Comparison of ENCODE assay signal across 8 cellular contexts in the genomic region with DNA sequence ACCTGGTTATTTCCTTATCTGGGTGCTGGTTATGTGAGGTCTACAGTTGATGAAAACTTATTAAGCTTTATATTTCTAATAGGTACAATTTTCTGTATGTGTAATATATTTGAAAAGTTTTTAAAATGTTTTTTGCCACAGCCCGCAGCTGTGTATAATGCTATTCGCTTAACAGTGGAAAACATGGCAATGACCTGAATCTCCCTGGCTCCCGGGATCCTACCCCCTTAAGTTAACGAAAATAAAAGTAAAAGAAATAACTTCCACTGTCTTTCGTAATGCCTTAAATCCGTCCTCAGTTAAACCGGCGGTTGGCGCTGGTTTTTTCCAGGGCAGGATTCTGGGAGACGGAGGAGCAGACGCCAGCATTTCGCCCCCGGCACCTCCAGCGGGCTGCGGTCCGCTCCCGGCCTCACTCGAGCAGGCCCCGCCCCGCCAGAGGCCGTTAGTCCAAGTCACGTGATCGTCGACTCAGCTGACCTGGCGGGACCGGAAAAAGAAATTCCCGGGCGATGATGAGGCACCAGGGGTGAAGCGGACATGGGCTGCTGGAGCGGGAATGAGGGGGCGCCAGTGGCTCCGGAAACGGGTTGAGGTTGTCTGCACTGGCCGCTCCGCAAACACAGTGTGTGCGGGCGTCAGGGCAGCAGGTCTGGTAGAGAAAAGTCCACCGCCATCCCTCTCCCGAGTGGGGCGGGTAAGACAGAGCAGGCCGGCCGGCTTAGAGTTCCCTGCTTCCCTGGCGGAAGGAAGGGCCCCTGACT. TPM values are rescaled to one million over a fixed set of nuclear protein-coding genes. Genes with fewer than 3 reads are reported as not detected.
A peak's percentile ranks its signal among the peaks of the same experiment; 100 is the strongest.
DNase-seq lines count a peak whose midpoint lies in the region; ATAC-seq and TF ChIP-seq lines count a peak whose summit lies in the region.
"Not testable (repeated sequence)": the region's sequence is repeated elsewhere in the genome, so short reads cannot be mapped to it uniquely, and the experiment has no call there.

No MANE protein-coding gene starts in this region.

- WGBS in smooth muscle cell (ENCODE audit: low lambda C conversion rate) = 15% methylated on average over 5 of the region's 43 CpGs

- peak; percentile 66 for ATAC-seq in GM18907 (IDR thresholded peaks at IDR 0.05; ENCODE audit: unreplicated experiment)
- ATAC-seq in HG03439 (IDR thresholded peaks at IDR 0.05; ENCODE audit: unreplicated experiment) = peak; percentile 52
- peak; percentile 50 to 74 (median 64) for ATAC-seq in T-cell (replicated peaks in 1 of 4)

- POLR2A ChIA-PET in T-cell (lab: Charles Lee) = not testable (repeated sequence)

- CTCF ChIA-PET in T-cell (lab: Charles Lee); activated naive CD4-positive, alpha-beta T cell treated with anti-CD3 and anti-CD28 coated beads, Interleukin-2, amount 10 ng/mL, durations not matched to agents 7 days and 5 days (lab: Charles Lee): not testable (repeated sequence)

- H3K4me3 Mint-ChIP-seq in T-cell = peak overlapping the region in 1 of 3 donors; percentile 49
- peak overlapping the region; percentile 26 for H3K4me3 Mint-ChIP-seq in activated naive CD4-positive, alpha-beta T cell treated with anti-CD3 and anti-CD28 coated beads, Interleukin-2, amount 10 ng/mL, durations not matched to agents 7 days and 5 days

- not testable (repeated sequence) for H3K79me2 ChIP-seq in smooth muscle cell (ENCODE audit: low read depth)

- not testable (repeated sequence) for H3K4me1 Mint-ChIP-seq in T-cell; activated naive CD4-positive, alpha-beta T cell treated with anti-CD3 and anti-CD28 coated beads, Interleukin-2, amount 10 ng/mL, durations not matched to agents 7 days and 5 days

- H3K27me3 ChIP-seq in smooth muscle cell (ENCODE audit: low read depth) = not testable (repeated sequence)

- H3K4me3 ChIP-seq in smooth muscle cell = peak overlapping the region; percentile 41

- not testable (repeated sequence) for H3K4me1 ChIP-seq in smooth muscle cell (ENCODE audit: low read depth)

- H3F3A ChIP-seq in smooth muscle cell (ENCODE audit: low read depth) = not testable (repeated sequence)

- H3K9me3 ChIP-seq in smooth muscle cell (replicated peaks; ENCODE audit: low read depth) = not testable (repeated sequence)

- DNase-seq in T-cell (peak in 21 of 34 experiments; percentile 3 to 50 (median 23)), fibroblast of gingiva (ENCODE audit: low read depth) (peak; percentile 85), lung microvascular endothelial cell (ENCODE audit: low read depth in 2 of 2) (peak; percentile 84 to 86), ureter (ENCODE audit: low spot score) (peak; percentile 82)
- DNase-seq in activated naive CD4-positive, alpha-beta T cell treated with anti-CD3 and anti-CD28 coated beads, Interleukin-2, amount 10 ng/mL, durations not matched to agents 7 days and 5 days = peak; percentile 78
- not testable (repeated sequence) for DNase-seq in smooth muscle cell (lab: John Stamatoyannopoulos, UW; ENCODE audit: unreplicated experiment)

- not testable (repeated sequence) for H3K27ac ChIP-seq in smooth muscle cell (ENCODE audit: low read depth)

- H3K9me3 Mint-ChIP-seq in T-cell; activated naive CD4-positive, alpha-beta T cell treated with anti-CD3 and anti-CD28 coated beads, Interleukin-2, amount 10 ng/mL, durations not matched to agents 7 days and 5 days: not testable (repeated sequence)

- not testable (repeated sequence) for H2AFZ ChIP-seq in smooth muscle cell (ENCODE audit: low read depth)

- not testable (repeated sequence) for H3K36me3 ChIP-seq in smooth muscle cell (ENCODE audit: low read depth)

- not testable (repeated sequence) for H3K27ac Mint-ChIP-seq in T-cell; activated naive CD4-positive, alpha-beta T cell treated with anti-CD3 and anti-CD28 coated beads, Interleukin-2, amount 10 ng/mL, durations not matched to agents 7 days and 5 days

- H3K27me3 Mint-ChIP-seq in T-cell; activated naive CD4-positive, alpha-beta T cell treated with anti-CD3 and anti-CD28 coated beads, Interleukin-2, amount 10 ng/mL, durations not matched to agents 7 days and 5 days: not testable (repeated sequence)

- H3K4me2 ChIP-seq in smooth muscle cell = peak overlapping the region; percentile 76

- not testable (repeated sequence) for H4K20me1 ChIP-seq in smooth muscle cell (ENCODE audit: low read depth)

- H3K9ac ChIP-seq in smooth muscle cell (ENCODE audit: low read depth) = not testable (repeated sequence)

- TF ChIP-seq CTCF in smooth muscle cell (IDR thresholded peaks at IDR 0.05; ENCODE audit: borderline replicate concordance, insufficient read depth, poor library complexity, severe bottlenecking) = not testable (repeated sequence)

- not testable (repeated sequence) for H3K36me3 Mint-ChIP-seq in T-cell; activated naive CD4-positive, alpha-beta T cell treated with anti-CD3 and anti-CD28 coated beads, Interleukin-2, amount 10 ng/mL, durations not matched to agents 7 days and 5 days

RNA-seq across cellular contexts. Expression of a gene that starts 17.8 kb away (rescaled TPM):
- total RNA-seq in T-cell (under 1 TPM in 1 of 5 donors, not detected in 4; 0.47 TPM), lung microvascular endothelial cell (not detected in 2 replicates), smooth muscle cell (not detected in 2 replicates), ureter (0.36 TPM)
- not detected in 2 replicates for polyA plus RNA-seq in smooth muscle cell

RNA-seq across cellular contexts. Expression of a gene that starts 49.3 kb away (rescaled TPM):
- total RNA-seq in T-cell (under 1 TPM in 2 of 5 donors, not detected in 3; 0.33 to 0.45 TPM), lung microvascular endothelial cell (under 0.01 TPM in 1 of 2 replicates, not detected in the other), smooth muscle cell (not detected in 2 replicates), ureter (not detected)
- polyA plus RNA-seq in smooth muscle cell = 0.37 TPM in 1 of 2 replicates, not detected in the other

RNA-seq across cellular contexts. Expression of a gene that starts 49.3 kb away (rescaled TPM):
- total RNA-seq in T-cell (10 to 100 TPM; 16.1 to 19.7 (median 16.6) TPM), lung microvascular endothelial cell (4.2 and 7.0 TPM in 2 replicates), smooth muscle cell (26.4 and 88.2 TPM in 2 replicates), ureter (21.7 TPM)
- 23.0 and 31.2 TPM in 2 replicates for polyA plus RNA-seq in smooth muscle cell
